ENCODE assay signal across 10 cellular contexts in the genomic region with DNA sequence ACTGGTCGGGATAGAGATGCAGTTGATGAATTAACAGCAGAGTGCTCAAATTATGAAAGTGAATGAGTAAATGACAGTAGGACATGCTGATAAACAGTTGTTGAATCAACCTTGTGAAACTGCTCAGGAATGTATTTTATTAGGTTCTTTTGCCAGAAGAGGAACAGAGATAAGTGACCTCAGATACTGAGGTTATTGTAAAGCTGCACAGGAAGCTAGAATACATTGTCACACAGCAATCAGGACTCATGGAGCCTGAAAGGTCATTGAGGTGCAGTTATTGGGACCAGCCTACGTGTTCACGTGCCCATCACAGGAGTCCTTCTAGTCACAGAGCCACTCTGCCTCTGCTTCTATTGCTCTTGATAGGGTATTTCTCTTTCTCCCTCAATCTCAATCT. TPM values are rescaled to one million over a fixed set of nuclear protein-coding genes. Genes with fewer than 3 reads are reported as not detected.
A peak's percentile ranks its signal among the peaks of the same experiment; 100 is the strongest.
DNase-seq lines count a peak whose midpoint lies in the region; ATAC-seq and TF ChIP-seq lines count a peak whose summit lies in the region.
"Had no signal": no experiment of that assay in that cellular context is flagged by ENCODE, and none has a peak within 500 bp of the region (broad histone marks: within the 10 kb centered on the region; RNA-seq: fewer than 3 reads in every experiment).

No MANE protein-coding gene starts in this region.

- H3K9me3 Mint-ChIP-seq in activated T-helper 17 cell treated with anti-CD3 and anti-CD28 coated beads, Interleukin-2, amount 50 U/mL, for 72 hours = no peaks in the 10 kb centered on the region
- H3K9me3 Mint-ChIP-seq in activated T-helper 1 cell treated with anti-CD3 and anti-CD28 coated beads, Interleukin-12 subunit alpha, Interleukin-12 subunit beta, Interleukin-2, Interleukin-4 antibody, amounts not matched to agents 30 ng/mL and 10 ng/mL and 1 ng/mL, durations not matched to agents 14 hours and 24 hours and 36 hours = peaks cover 3% of the 10 kb centered on the region

- DNase-seq in GM13976 (ENCODE audit: low spot score) (peak; percentile 16), globus pallidus (ENCODE audit: low spot score) (no peak), NCI-H748 (lab: John Stamatoyannopoulos, UW; ENCODE audit: unreplicated experiment) (no peak)
- no peak for DNase-seq in activated T-helper 1 cell treated with anti-CD3 and anti-CD28 coated beads, Interleukin-12 subunit alpha, Interleukin-12 subunit beta, Interleukin-2, Interleukin-4 antibody, amounts not matched to agents 30 ng/mL and 10 ng/mL and 1 ng/mL, durations not matched to agents 14 hours and 24 hours and 36 hours (ENCODE audit: low spot score)
- DNase-seq: colonic mucosa, Right ventricle myocardium superior had no signal

- in situ Hi-C loops in GM13976 (cut with MboI; ENCODE audit: low sequenced_read_pairs, unreplicated experiment) = loop anchor here (25.0 kb wide), 1 partner anchor 445 kb away; no protein-coding TSS in a partner anchor

- no peak overlapping the region for H3K4me3 Mint-ChIP-seq in activated T-helper 17 cell treated with anti-CD3 and anti-CD28 coated beads, Interleukin-2, amount 50 U/mL, for 72 hours
- no peak overlapping the region for H3K4me3 Mint-ChIP-seq in activated T-helper 1 cell treated with anti-CD3 and anti-CD28 coated beads, Interleukin-12 subunit alpha, Interleukin-12 subunit beta, Interleukin-2, Interleukin-4 antibody, amounts not matched to agents 30 ng/mL and 10 ng/mL and 1 ng/mL, durations not matched to agents 14 hours and 24 hours and 36 hours

- intact Hi-C loops in activated T-helper 1 cell treated with anti-CD3 and anti-CD28 coated beads, Interleukin-12 subunit alpha, Interleukin-12 subunit beta, Interleukin-2, Interleukin-4 antibody, amounts not matched to agents 30 ng/mL and 10 ng/mL and 1 ng/mL, durations not matched to agents 14 hours and 24 hours and 36 hours (cut with micrococcal nuclease) = no loop called here

- no peak for TF ChIP-seq CTCF in GM13976 (IDR thresholded peaks at IDR 0.05; ENCODE audit: borderline replicate concordance, control extremely low read depth, extremely low read depth, insufficient read depth, missing control alignments)

- no peaks in the 10 kb centered on the region for H3K27me3 Mint-ChIP-seq in activated T-helper 17 cell treated with anti-CD3 and anti-CD28 coated beads, Interleukin-2, amount 50 U/mL, for 72 hours
- no peaks in the 10 kb centered on the region for H3K27me3 Mint-ChIP-seq in activated T-helper 1 cell treated with anti-CD3 and anti-CD28 coated beads, Interleukin-12 subunit alpha, Interleukin-12 subunit beta, Interleukin-2, Interleukin-4 antibody, amounts not matched to agents 30 ng/mL and 10 ng/mL and 1 ng/mL, durations not matched to agents 14 hours and 24 hours and 36 hours (ENCODE audit: insufficient read depth)

- no peaks in the 10 kb centered on the region for H3K36me3 Mint-ChIP-seq in activated T-helper 17 cell treated with anti-CD3 and anti-CD28 coated beads, Interleukin-2, amount 50 U/mL, for 72 hours (ENCODE audit: low read depth)
- peaks cover 2% of the 10 kb centered on the region for H3K36me3 Mint-ChIP-seq in activated T-helper 1 cell treated with anti-CD3 and anti-CD28 coated beads, Interleukin-12 subunit alpha, Interleukin-12 subunit beta, Interleukin-2, Interleukin-4 antibody, amounts not matched to agents 30 ng/mL and 10 ng/mL and 1 ng/mL, durations not matched to agents 14 hours and 24 hours and 36 hours (ENCODE audit: low read depth)

- H3K27ac Mint-ChIP-seq in activated T-helper 17 cell treated with anti-CD3 and anti-CD28 coated beads, Interleukin-2, amount 50 U/mL, for 72 hours = no peak overlapping the region
- H3K27ac Mint-ChIP-seq in activated T-helper 1 cell treated with anti-CD3 and anti-CD28 coated beads, Interleukin-12 subunit alpha, Interleukin-12 subunit beta, Interleukin-2, Interleukin-4 antibody, amounts not matched to agents 30 ng/mL and 10 ng/mL and 1 ng/mL, durations not matched to agents 14 hours and 24 hours and 36 hours = no peak overlapping the region

- H3K4me1 Mint-ChIP-seq in activated T-helper 17 cell treated with anti-CD3 and anti-CD28 coated beads, Interleukin-2, amount 50 U/mL, for 72 hours = peaks cover 6% of the 10 kb centered on the region
- H3K4me1 Mint-ChIP-seq in activated T-helper 1 cell treated with anti-CD3 and anti-CD28 coated beads, Interleukin-12 subunit alpha, Interleukin-12 subunit beta, Interleukin-2, Interleukin-4 antibody, amounts not matched to agents 30 ng/mL and 10 ng/mL and 1 ng/mL, durations not matched to agents 14 hours and 24 hours and 36 hours (ENCODE audit: low read depth) = no peaks in the 10 kb centered on the region

- ATAC-seq in GM21447 (IDR thresholded peaks at IDR 0.05; ENCODE audit: unreplicated experiment) (peak; percentile 91), HG03378 (IDR thresholded peaks at IDR 0.05; ENCODE audit: unreplicated experiment) (peak; percentile 91), HG03025 (IDR thresholded peaks at IDR 0.05; ENCODE audit: low FRiP score, unreplicated experiment) (no peak)
- ATAC-seq in activated T-helper 17 cell treated with anti-CD3 and anti-CD28 coated beads, Interleukin-2, amount 50 U/mL, for 72 hours (replicated peaks) = peak; percentile 15

RNA-seq across cellular contexts. Expression of a gene that starts 47.5 kb away (rescaled TPM):
- 10 to 100 TPM; 42.0 to 58.9 TPM for total RNA-seq in activated T-helper 17 cell treated with anti-CD3 and anti-CD28 coated beads, Interleukin-2, amount 50 U/mL, for 72 hours
- 64.2 and 65.6 TPM in 2 replicates for total RNA-seq in activated T-helper 1 cell treated with anti-CD3 and anti-CD28 coated beads, Interleukin-12 subunit alpha, Interleukin-12 subunit beta, Interleukin-2, Interleukin-4 antibody, amounts not matched to agents 30 ng/mL and 10 ng/mL and 1 ng/mL, durations not matched to agents 14 hours and 24 hours and 36 hours
